ENCODE assay signal across 23 cellular contexts in genomic region chr1:236860674-236861073, GRCh38.
DNase-seq lines count a peak whose midpoint lies in the region; ATAC-seq, FAIRE-seq and TF ChIP-seq lines count a peak whose summit lies in the region.
"Had no signal": no experiment of that assay in that cellular context is flagged by ENCODE, and none has a peak within 500 bp of the region (broad histone marks: within the 10 kb centered on the region; RNA-seq: fewer than 3 reads in every experiment).

No MANE protein-coding gene starts in this region.

- peaks cover 0 to 5% (median 0%) of the 10 kb centered on the region in 9 donors for H3K9me3 Mint-ChIP-seq in naive thymus-derived CD8-positive, alpha-beta T cell
- H3K9me3 Mint-ChIP-seq: CD14-positive monocyte; CD4-positive, alpha-beta T cell had no signal

- H3K9me3 ChIP-seq in A549 (no peaks in the 10 kb centered on the region), mucosa of descending colon (no peaks in the 10 kb centered on the region), left lung (no peaks in the 10 kb centered on the region)
- H3K9me3 ChIP-seq: BE2C, HAP-1 had no signal

- no peak for FAIRE-seq in A549 (lab: Jason Lieb, UNC)
- FAIRE-seq in GM19239 (lab: Jason Lieb, UNC), result peak; percentile 31
- FAIRE-seq in TTC549 (lab: Jason Lieb, UNC), result peak; percentile 15
- FAIRE-seq: GM12891, GM18507, H54 had no signal

- no peak for TF ChIP-seq EP300 in A549 (IDR thresholded peaks at IDR 0.05)

- 0 out of 3 replicates have a peak, but pooled peaks cover 8% of the 10 kb centered on the region for H3K4me1 ChIP-seq in A549
- H3K4me1 ChIP-seq in mucosa of descending colon (ENCODE audit: low read depth), result no peaks in the 10 kb centered on the region
- peaks cover 0 to 1% of the 10 kb centered on the region in 2 donors for H3K4me1 ChIP-seq in left lung
- H3K4me1 ChIP-seq: BE2C, HAP-1 had no signal

- TF ChIP-seq POLR2A in A549 (IDR thresholded peaks at IDR 0.05; ENCODE audit: low read length), result no peak

- TF ChIP-seq CTCF in A549 (IDR thresholded peaks at IDR 0.05) (no peak), mucosa of descending colon (IDR thresholded peaks at IDR 0.05) (no peak), left lung (IDR thresholded peaks at IDR 0.05) (no peak)

- no peaks in the 10 kb centered on the region for H3K36me3 ChIP-seq in mucosa of descending colon (ENCODE audit: low read depth)
- peaks cover 0 to 69% of the 10 kb centered on the region in 2 donors for H3K36me3 ChIP-seq in left lung

- peaks cover 27 to 46% (median 38%) of the 10 kb centered on the region in 4 donors for H3K4me1 Mint-ChIP-seq in naive thymus-derived CD8-positive, alpha-beta T cell

- ATAC-seq in A549 (no peak), mucosa of descending colon (no peak), left lung (no peak)
- ATAC-seq in naive thymus-derived CD8-positive, alpha-beta T cell, result no peak

- H3K4me3 ChIP-seq in A549 (no peak overlapping the region), mucosa of descending colon (no peak overlapping the region), left lung (no peak overlapping the region)
- H3K4me3 ChIP-seq: BLaER1 treated with 17β-estradiol and CSF1 and Interleukin-3, amounts not matched to agents 10 nM and 100 nM; HAP-1 had no signal

- H3K4me3 Mint-ChIP-seq in naive thymus-derived CD8-positive, alpha-beta T cell, result peak overlapping the region in 2 of 10 donors; percentile 72 to 84
- H3K4me3 Mint-ChIP-seq: CD14-positive monocyte had no signal

- no peak for DNase-seq in A549 (ENCODE audit: low read depth in 1 of 2, low spot score in 1 of 2)
- DNase-seq in GM19239 (ENCODE audit: insufficient read length, low spot score), result no peak
- DNase-seq in naive thymus-derived CD8-positive, alpha-beta T cell, result no peak
- DNase-seq in hippocampal formation (lab: John Stamatoyannopoulos, UW), result no peak
- DNase-seq in AG08396 (ENCODE audit: low spot score), result no peak
- no peak for DNase-seq in mucosa of descending colon
- DNase-seq in left lung, result no peak
- DNase-seq: AML-193; BE2C; Calu3; CD4-positive, alpha-beta T cell; COR-L47; DMS53; DMS79 treated with DMSO at 0.1 percent for 48 hours; GF-D8; GOT3 had no signal

- no peak overlapping the region for H3K4me2 ChIP-seq in A549
- H3K4me2 ChIP-seq: BLaER1 treated with 17β-estradiol and CSF1 and Interleukin-3, amounts not matched to agents 10 nM and 100 nM had no signal

- CTCF ChIA-PET in A549 (lab: Yijun Ruan, JAX), result interaction anchor here (0.7 kb wide), 1 partner anchor 283 kb away, joined by 3 read pairs; no protein-coding TSS in a partner anchor

- POLR2A ChIA-PET in A549 (lab: Yijun Ruan, JAX), result interaction anchor here (0.7 kb wide), 1 partner anchor 11 kb away, joined by 3 read pairs; no protein-coding TSS in a partner anchor
- POLR2A ChIA-PET in naive thymus-derived CD8-positive, alpha-beta T cell (lab: Charles Lee), result interaction anchor here (0.7 kb wide), 2 partner anchors 34 to 41 kb away, joined by 4 to 5 read pairs; no protein-coding TSS in a partner anchor

- H3K27ac ChIP-seq in A549 (no peak overlapping the region), left lung (no peak overlapping the region)
- H3K27ac ChIP-seq: BLaER1 treated with 17β-estradiol and CSF1 and Interleukin-3, amounts not matched to agents 10 nM and 100 nM had no signal

- 91% methylated on average over 1 of the region's 1 CpG for WGBS in A549 (ENCODE audit: missing lambda C conversion rate)

- no peaks in the 10 kb centered on the region for H3K27me3 Mint-ChIP-seq in naive thymus-derived CD8-positive, alpha-beta T cell
- H3K27me3 Mint-ChIP-seq: CD4-positive, alpha-beta T cell had no signal

- intact Hi-C loops in mucosa of descending colon (cut with DNase I, micrococcal nuclease), result loop anchor here in 1 of 2 donors (10.0 kb wide), 1 partner anchor 756 kb away; no protein-coding TSS in a partner anchor
- intact Hi-C loops in left lung (cut with DNase I), result no loop called here

- H3K27me3 ChIP-seq in left lung, result no peaks in the 10 kb centered on the region
- H3K27me3 ChIP-seq: BE2C; BLaER1 treated with 17β-estradiol and CSF1 and Interleukin-3, amounts not matched to agents 10 nM and 100 nM had no signal

- peaks cover 33 to 84% (median 58%) of the 10 kb centered on the region in 3 donors for H3K36me3 Mint-ChIP-seq in naive thymus-derived CD8-positive, alpha-beta T cell

- no peak for TF ChIP-seq RAD21 in A549 (conservative IDR thresholded peaks at IDR 0.05 in 1 of 2, IDR thresholded peaks at IDR 0.05 in 1 of 2)

- H3K27ac Mint-ChIP-seq in naive thymus-derived CD8-positive, alpha-beta T cell, result peak overlapping the region in 8 of 10 donors; percentile 46 to 97 (median 90)

TF ChIP-seq in A549, 52 proteins besides CTCF, POLR2A, EP300 and RAD21:
- TF ChIP-seq MYC (IDR thresholded peaks at IDR 0.05; ENCODE audit: borderline replicate concordance, low read length), result no peak
- no peak for TF ChIP-seq MAZ (IDR thresholded peaks at IDR 0.05; ENCODE audit: borderline replicate concordance, low read depth, low read length)
- TF ChIP-seq MAFK (IDR thresholded peaks at IDR 0.05; ENCODE audit: partially characterized antibody), result peak; percentile 40
- no peak for TF ChIP-seq ZSCAN20 (CRISPR knock-in tag; IDR thresholded peaks at IDR 0.05)
- no peak for TF ChIP-seq HDAC2 (IDR thresholded peaks at IDR 0.05)
